In genomic region chr19:4375620-4376228, GRCh38 we compare ENCODE assay signal across 9 cellular contexts. TPM values are rescaled to one million over a fixed set of nuclear protein-coding genes. Genes with fewer than 3 reads are reported as not detected.
DNase-seq lines count a peak whose midpoint lies in the region; ATAC-seq, FAIRE-seq and TF ChIP-seq lines count a peak whose summit lies in the region.
"Had no signal": no experiment of that assay in that cellular context is flagged by ENCODE, and none has a peak within 500 bp of the region (broad histone marks: within the 10 kb centered on the region; RNA-seq: fewer than 3 reads in every experiment).

No MANE protein-coding gene starts in this region.

- H4K20me1 ChIP-seq in keratinocyte (ENCODE audit: control insufficient read depth, extremely low read depth, insufficient read depth, low read length), result peaks cover 18% of the 10 kb centered on the region

- peak overlapping the region; percentile 78 for H3K4me2 ChIP-seq in keratinocyte (ENCODE audit: control insufficient read depth, extremely low read depth, insufficient read depth, low read depth, low read length)

- no peak overlapping the region for H3K4me3 ChIP-seq in MG63
- H3K4me3 ChIP-seq in keratinocyte (ENCODE audit: control insufficient read depth in 2 of 3, extremely low read depth in 1 of 3, insufficient read depth in 2 of 3, low read depth in 1 of 3, low read length in 3 of 3), result peak overlapping the region in 1 of 3 experiments; percentile 15
- peak overlapping the region; percentile 27 for H3K4me3 ChIP-seq in suprapubic skin
- H3K4me3 ChIP-seq: lung had no signal

- peaks cover 11% of the 10 kb centered on the region for H3K9me1 ChIP-seq in keratinocyte (ENCODE audit: control insufficient read depth, extremely low read depth, insufficient read depth, low read length)

- dilution Hi-C loops in keratinocyte (cut with MboI; ENCODE audit: extremely low pct_ligation_motif_present, low sequenced_read_pairs), result no loop called here

- no peaks in the 10 kb centered on the region for H3K9me3 Mint-ChIP-seq in stimulated activated naive CD8-positive, alpha-beta T cell treated with anti-CD3 and anti-CD28 coated beads, Interleukin-15, amount 100 ng/mL, for 72 hours

- peak overlapping the region; percentile 77 for H3K9ac ChIP-seq in keratinocyte (ENCODE audit: control insufficient read depth, extremely low read depth, insufficient read depth, low read length)

- no peaks in the 10 kb centered on the region for H3K27me3 ChIP-seq in MG63
- no peaks in the 10 kb centered on the region for H3K27me3 ChIP-seq in keratinocyte (ENCODE audit: control insufficient read depth, extremely low read depth, insufficient read depth, low read length)
- no peaks in the 10 kb centered on the region for H3K27me3 ChIP-seq in suprapubic skin

- peaks cover 68% of the 10 kb centered on the region for H3K79me2 ChIP-seq in keratinocyte (ENCODE audit: control insufficient read depth, insufficient read depth, low read length)

- no peak for ATAC-seq in stimulated activated naive CD8-positive, alpha-beta T cell treated with anti-CD3 and anti-CD28 coated beads, Interleukin-15, Interleukin-2, amounts not matched to agents 100 U/mL and 50 U/mL, for 24 hours
- ATAC-seq in stimulated activated naive CD8-positive, alpha-beta T cell treated with anti-CD3 and anti-CD28 coated beads, Interleukin-15, amount 100 ng/mL, for 72 hours, result no peak

- no peaks in the 10 kb centered on the region for H3K27me3 Mint-ChIP-seq in stimulated activated naive CD8-positive, alpha-beta T cell treated with anti-CD3 and anti-CD28 coated beads, Interleukin-15, amount 100 ng/mL, for 72 hours

- WGBS in suprapubic skin, result 32% methylated on average over 10 of the region's 13 CpGs

- peak; percentile 27 for DNase-seq in stimulated activated naive CD8-positive, alpha-beta T cell treated with anti-CD3 and anti-CD28 coated beads, Interleukin-15, Interleukin-2, amounts not matched to agents 100 U/mL and 50 U/mL, for 24 hours
- no peak for DNase-seq in stimulated activated naive CD8-positive, alpha-beta T cell treated with anti-CD3 and anti-CD28 coated beads, Interleukin-15, amount 100 ng/mL, for 72 hours
- DNase-seq in MG63, result peak; percentile 73
- DNase-seq in keratinocyte (ENCODE audit: low read depth, low spot score), result no peak
- peak in 1 of 2 donors; percentile 73 for DNase-seq in suprapubic skin (ENCODE audit: low spot score in 2 of 2)
- DNase-seq in AG20443 (ENCODE audit: low spot score), result no peak
- DNase-seq in NCI-H774 (lab: John Stamatoyannopoulos, UW), result no peak

- H3K36me3 ChIP-seq in MG63 (no peaks in the 10 kb centered on the region; the same call in 1 of the 2 replicates), keratinocyte (ENCODE audit: control insufficient read depth in 2 of 2, extremely low read depth in 1 of 2, insufficient read depth in 2 of 2, low read length in 2 of 2) (peaks cover 2 to 4% of the 10 kb centered on the region in 2 experiments), suprapubic skin (no peaks in the 10 kb centered on the region)

- H3K27ac ChIP-seq in angular gyrus (ENCODE audit: low read depth, low read length), result peak overlapping the region; percentile 84
- peak overlapping the region; percentile 83 for H3K27ac ChIP-seq in keratinocyte (ENCODE audit: control insufficient read depth, insufficient read depth, low read length)
- peak overlapping the region; percentile 93 for H3K27ac ChIP-seq in suprapubic skin

- TF ChIP-seq CTCF in keratinocyte (optimal IDR thresholded peaks at IDR 0.05 in 1 of 3, IDR thresholded peaks at IDR 0.05 in 1 of 3, conservative IDR thresholded peaks at IDR 0.05 in 1 of 3; ENCODE audit: extremely low read depth in 1 of 3, insufficient read depth in 2 of 3, low read length in 3 of 3) (peak; percentile 8 to 61 (median 42)), suprapubic skin (IDR thresholded peaks at IDR 0.05) (peak; percentile 16 to 32)

- TF ChIP-seq POLR2A in suprapubic skin (IDR thresholded peaks at IDR 0.05), result peak in 1 of 2 donors; percentile 12

- no peak for TF ChIP-seq EP300 in suprapubic skin (IDR thresholded peaks at IDR 0.05)

- peaks cover 95% of the 10 kb centered on the region for H3K4me1 Mint-ChIP-seq in stimulated activated naive CD8-positive, alpha-beta T cell treated with anti-CD3 and anti-CD28 coated beads, Interleukin-15, amount 100 ng/mL, for 72 hours

- H2AFZ ChIP-seq in keratinocyte (ENCODE audit: control insufficient read depth, low read length), result no peak overlapping the region

- FAIRE-seq in keratinocyte (lab: Jason Lieb, UNC), result no peak

- no peaks in the 10 kb centered on the region for H3K9me3 ChIP-seq in MG63
- no peaks in the 10 kb centered on the region for H3K9me3 ChIP-seq in keratinocyte (ENCODE audit: control insufficient read depth, low read depth, low read length)
- H3K9me3 ChIP-seq in suprapubic skin, result no peaks in the 10 kb centered on the region

- H3K4me1 ChIP-seq in keratinocyte (ENCODE audit: control insufficient read depth, extremely low read depth, insufficient read depth, low read length) (peaks cover 66% of the 10 kb centered on the region), suprapubic skin (peaks cover 100% of the 10 kb centered on the region)

- no peak overlapping the region for H3K4me3 Mint-ChIP-seq in stimulated activated naive CD8-positive, alpha-beta T cell treated with anti-CD3 and anti-CD28 coated beads, Interleukin-15, amount 100 ng/mL, for 72 hours

- H3K27ac Mint-ChIP-seq in stimulated activated naive CD8-positive, alpha-beta T cell treated with anti-CD3 and anti-CD28 coated beads, Interleukin-15, amount 100 ng/mL, for 72 hours, result peak overlapping the region in 1 of 2 donors; percentile 50

RNA-seq across cellular contexts. Expression of gene SH3GL1, which starts 24.6 kb away (rescaled TPM):
- total RNA-seq in MG63 (2014; rRNA removed; shearing (Covaris generic); ENCODE audit: low replicate concordance), result 50.5 and 76.0 TPM in 2 replicates
- 47.4 to 61.0 TPM (median 52.7 TPM) in 3 replicates for polyA plus RNA-seq in keratinocyte
- 51.2 TPM for polyA plus RNA-seq in keratinocyte (2011; ENCODE audit: low read depth)
- polyA plus RNA-seq in keratinocyte (2011; cell fraction: cytosol; rRNA removed), result 43.2 and 91.3 TPM in 2 replicates
- polyA plus RNA-seq in keratinocyte (2011; cell fraction: nucleus; rRNA removed), result 46.9 and 63.8 TPM in 2 replicates
- 82.6 and 89.6 TPM in 2 replicates for polyA plus RNA-seq in keratinocyte (2012; ENCODE audit: low replicate concordance)
- 27.5 to 75.2 TPM (median 36.8 TPM) in 3 replicates for polyA minus RNA-seq in keratinocyte
- 106 TPM for polyA minus RNA-seq in keratinocyte (2011; cell fraction: cytosol; rRNA and poly(A)+ RNA removed)
- 26.8 and 27.0 TPM in 2 replicates for polyA minus RNA-seq in keratinocyte (2011; cell fraction: nucleus; rRNA and poly(A)+ RNA removed)
- 100 to 1,000 TPM in 1 of 4 donors, 10 to 100 TPM in 3; 67.0 to 103 (median 81.0) TPM for total RNA-seq in suprapubic skin

RNA-seq across cellular contexts. Expression of gene CHAF1A, which starts 26.7 kb away (rescaled TPM):
- 24.1 and 24.7 TPM in 2 replicates for total RNA-seq in MG63 (2014; rRNA removed; shearing (Covaris generic); ENCODE audit: low replicate concordance)
- polyA plus RNA-seq in keratinocyte, result 5.2 to 12.5 TPM (median 10.6 TPM) in 3 replicates
- 4.8 TPM for polyA plus RNA-seq in keratinocyte (2011; ENCODE audit: low read depth)
- 7.5 and 8.0 TPM in 2 replicates for polyA plus RNA-seq in keratinocyte (2011; cell fraction: cytosol; rRNA removed)
- 11.8 and 12.3 TPM in 2 replicates for polyA plus RNA-seq in keratinocyte (2011; cell fraction: nucleus; rRNA removed)
- polyA plus RNA-seq in keratinocyte (2012; ENCODE audit: low replicate concordance), result 3.7 and 16.7 TPM in 2 replicates
- polyA minus RNA-seq in keratinocyte, result 5.1 to 11.2 TPM (median 8.9 TPM) in 3 replicates
- 13.8 TPM for polyA minus RNA-seq in keratinocyte (2011; cell fraction: cytosol; rRNA and poly(A)+ RNA removed)
- polyA minus RNA-seq in keratinocyte (2011; cell fraction: nucleus; rRNA and poly(A)+ RNA removed), result 7.7 and 10.0 TPM in 2 replicates
- total RNA-seq in suprapubic skin, result 10 to 100 TPM in 2 of 4 donors, 1 to 10 TPM in 2; 8.5 to 20.4 (median 11.4) TPM

RNA-seq across cellular contexts. Expression of gene MPND, which starts 32.4 kb away (rescaled TPM):
- 0.52 and 4.4 TPM in 2 replicates for total RNA-seq in MG63 (2014; rRNA removed; shearing (Covaris generic); ENCODE audit: low replicate concordance)
- 4.2 to 4.7 TPM (median 4.6 TPM) in 3 replicates for polyA plus RNA-seq in keratinocyte
- polyA plus RNA-seq in keratinocyte (2011; ENCODE audit: low read depth), result 2.8 TPM
- polyA plus RNA-seq in keratinocyte (2011; cell fraction: cytosol; rRNA removed), result 2.7 and 5.3 TPM in 2 replicates
- polyA plus RNA-seq in keratinocyte (2011; cell fraction: nucleus; rRNA removed), result 2.4 TPM in 2 replicates
- 5.7 and 11.4 TPM in 2 replicates for polyA plus RNA-seq in keratinocyte (2012; ENCODE audit: low replicate concordance)
- polyA minus RNA-seq in keratinocyte, result 2.0 to 7.9 TPM (median 2.3 TPM) in 3 replicates
- polyA minus RNA-seq in keratinocyte (2011; cell fraction: cytosol; rRNA and poly(A)+ RNA removed), result 8.1 TPM
- 0.85 and 2.7 TPM in 2 replicates for polyA minus RNA-seq in keratinocyte (2011; cell fraction: nucleus; rRNA and poly(A)+ RNA removed)
- total RNA-seq in suprapubic skin, result 1 to 10 TPM; 6.5 to 9.5 (median 8.9) TPM

RNA-seq across cellular contexts. Expression of gene STAP2, which starts 37.1 kb away (rescaled TPM):
- not detected in 2 replicates for total RNA-seq in MG63 (2014; rRNA removed; shearing (Covaris generic); ENCODE audit: low replicate concordance)
- 53.8 to 80.5 TPM (median 60.0 TPM) in 3 replicates for polyA plus RNA-seq in keratinocyte
- polyA plus RNA-seq in keratinocyte (2011; ENCODE audit: low read depth), result 70.3 TPM
- polyA plus RNA-seq in keratinocyte (2011; cell fraction: cytosol; rRNA removed), result 37.9 and 84.3 TPM in 2 replicates
- 70.9 and 84.1 TPM in 2 replicates for polyA plus RNA-seq in keratinocyte (2011; cell fraction: nucleus; rRNA removed)
- polyA plus RNA-seq in keratinocyte (2012; ENCODE audit: low replicate concordance), result 54.3 and 57.7 TPM in 2 replicates
- 38.9 to 51.1 TPM (median 39.6 TPM) in 3 replicates for polyA minus RNA-seq in keratinocyte
- polyA minus RNA-seq in keratinocyte (2011; cell fraction: cytosol; rRNA and poly(A)+ RNA removed), result 77.9 TPM
- polyA minus RNA-seq in keratinocyte (2011; cell fraction: nucleus; rRNA and poly(A)+ RNA removed), result 23.1 and 24.4 TPM in 2 replicates
- 10 to 100 TPM; 67.0 to 93.1 (median 87.2) TPM for total RNA-seq in suprapubic skin

Comparison
In these comparisons a context has a peak if more than half of its experiments do, and no peak if none do; other contexts are left out.
1. DNase-seq: peak in stimulated activated naive CD8-positive, alpha-beta T cell treated with anti-CD3 and anti-CD28 coated beads, Interleukin-15, Interleukin-2, amounts not matched to agents 100 U/mL and 50 U/mL, for 24 hours (single experiment) and MG63 (single experiment); none in stimulated activated naive CD8-positive, alpha-beta T cell treated with anti-CD3 and anti-CD28 coated beads, Interleukin-15, amount 100 ng/mL, for 72 hours (0 of 2), keratinocyte (single experiment), AG20443 (single experiment) and NCI-H774 (single experiment).
2. Peak in every context shown above with its lines, with median percentiles within 50 percentile points of each other: H3K27ac ChIP-seq.